In genomic region chr11:86815726-86816125, GRCh38 we compare ENCODE assay signal across 20 cellular contexts. TPM values are rescaled to one million over a fixed set of nuclear protein-coding genes. Genes with fewer than 3 reads are reported as not detected.
DNase-seq lines count a peak whose midpoint lies in the region; ATAC-seq and TF ChIP-seq lines count a peak whose summit lies in the region.
"Had no signal": no experiment of that assay in that cellular context is flagged by ENCODE, and none has a peak within 500 bp of the region (broad histone marks: within the 10 kb centered on the region; RNA-seq: fewer than 3 reads in every experiment).

No MANE protein-coding gene starts in this region.

- peaks cover 23% of the 10 kb centered on the region; the same call in 1 of the 2 replicates for H3F3A ChIP-seq in PC-9 (ENCODE audit: insufficient read depth, low read depth)

- H3K4me1 ChIP-seq in PC-9 (replicated peaks; ENCODE audit: insufficient read depth) (peaks cover 36% of the 10 kb centered on the region), duodenal mucosa (ENCODE audit: control insufficient read depth in 1 of 2, insufficient read depth in 2 of 2, low read length in 2 of 2) (peaks cover 0 to 8% of the 10 kb centered on the region in 2 donors), thoracic aorta (ENCODE audit: control insufficient read depth in 1 of 2, low read depth in 2 of 2) (peaks cover 20 to 51% of the 10 kb centered on the region in 2 donors), adrenal gland (replicated peaks in 1 of 2) (peaks cover 0 to 7% of the 10 kb centered on the region in 2 donors)

- H3K9ac ChIP-seq in duodenal mucosa (ENCODE audit: low read depth in 1 of 2, low read length in 2 of 2), result no peak overlapping the region

- BruUV-seq in PC-9 (replicated peaks; lab: Mats Ljungman, UMichigan), result TSS peak; percentile 25

- POLR2A ChIA-PET in PC-9 (lab: Charles Lee; ENCODE audit: unreplicated experiment), result no interaction called here

- no peaks in the 10 kb centered on the region for H3K9me3 ChIP-seq in PC-9 (ENCODE audit: insufficient read depth, low read depth)
- H3K9me3 ChIP-seq in duodenal mucosa (ENCODE audit: control insufficient read depth in 1 of 2, low read length in 2 of 2), result no peaks in the 10 kb centered on the region
- no peaks in the 10 kb centered on the region for H3K9me3 ChIP-seq in thoracic aorta
- no peaks in the 10 kb centered on the region for H3K9me3 ChIP-seq in adrenal gland (replicated peaks in 1 of 3)

- in situ Hi-C loops in GM13976 (cut with MboI; ENCODE audit: low sequenced_read_pairs, unreplicated experiment), result loop anchor here (5.0 to 25.0 kb wide), 3 partner anchors 203 to 953 kb away; partner anchors contain the start of gene CCDC83

- no peak for TF ChIP-seq POLR2A in adrenal gland (IDR thresholded peaks at IDR 0.05)

- peaks cover 22% of the 10 kb centered on the region for H3K4me1 Mint-ChIP-seq in neural crest cell
- H3K4me1 Mint-ChIP-seq: activated B cell treated with CpG ODN at 0.5 μM for 24 hours had no signal

- H3K27me3 Mint-ChIP-seq in neural crest cell (ENCODE audit: low read depth), result no peaks in the 10 kb centered on the region

- H4K20me1 ChIP-seq in PC-9 (ENCODE audit: insufficient read depth), result no peaks in the 10 kb centered on the region

- H3K79me2 ChIP-seq in PC-9 (ENCODE audit: low read depth), result 0 out of 2 replicates have a peak, but pooled peaks cover 3% of the 10 kb centered on the region

- ATAC-seq in thoracic aorta (ENCODE audit: insufficient number of reproducible peaks, low FRiP score, low read depth), result no peak
- no peak for ATAC-seq in GM19395 (IDR thresholded peaks at IDR 0.05; ENCODE audit: unreplicated experiment)
- ATAC-seq: activated CD8-positive, alpha-beta T cell treated with anti-CD3 and anti-CD28 coated beads for 36 hours; activated naive CD4-positive, alpha-beta T cell treated with anti-CD3 and anti-CD28 coated beads, Interleukin-2, amount 50 U/mL, for 72 hours; activated T-cell treated with anti-CD3 and anti-CD28 coated beads, Interleukin-2, amount 50 U/mL, for 4 hours; natural killer cell; stimulated activated naive CD8-positive, alpha-beta T cell treated with anti-CD3 and anti-CD28 coated beads, Interleukin-15, Interleukin-2, amounts not matched to agents 100 U/mL and 50 U/mL, for 24 hours had no signal

- 59 to 97% (median 97%) methylated on average over 2 of the region's 2 CpGs for WGBS in adrenal gland, 4 donors

- DNase-seq in PC-9 (no peak), neural crest cell (ENCODE audit: low read depth, low spot score) (no peak), thoracic aorta (ENCODE audit: low spot score) (no peak), GOT3 (lab: John Stamatoyannopoulos, UW) (no peak), adrenal gland (no peak), GM13976 (ENCODE audit: low spot score) (no peak)
- DNase-seq: activated B cell treated with CpG ODN at 0.5 μM for 24 hours; activated CD8-positive, alpha-beta T cell treated with anti-CD3 and anti-CD28 coated beads for 36 hours; activated T-cell treated with anti-CD3 and anti-CD28 coated beads, Interleukin-2, amount 50 U/mL, for 4 hours; dorsolateral prefrontal cortex; GDM1; natural killer cell; NCI-H1092; NCI-H69; retina; SIG-M5; stimulated activated naive CD8-positive, alpha-beta T cell treated with anti-CD3 and anti-CD28 coated beads, Interleukin-15, Interleukin-2, amounts not matched to agents 100 U/mL and 50 U/mL, for 24 hours had no signal

- H3K4me3 ChIP-seq in PC-9 (no peak overlapping the region), duodenal mucosa (ENCODE audit: low read depth in 1 of 2, low read length in 2 of 2) (no peak overlapping the region), thoracic aorta (no peak overlapping the region), adrenal gland (no peak overlapping the region)
- H3K4me3 ChIP-seq: dorsolateral prefrontal cortex had no signal

- H3K4me3 Mint-ChIP-seq in neural crest cell, result no peak overlapping the region
- H3K4me3 Mint-ChIP-seq: activated B cell treated with CpG ODN at 0.5 μM for 24 hours; activated CD8-positive, alpha-beta T cell treated with anti-CD3 and anti-CD28 coated beads for 36 hours; activated T-cell treated with anti-CD3 and anti-CD28 coated beads, Interleukin-2, amount 50 U/mL, for 4 hours; natural killer cell had no signal

- H2AFZ ChIP-seq in PC-9, result no peak overlapping the region

- 0 out of 2 replicates have a peak, but pooled peaks cover 4% of the 10 kb centered on the region for H3K36me3 ChIP-seq in PC-9 (ENCODE audit: low read depth)
- no peaks in the 10 kb centered on the region for H3K36me3 ChIP-seq in duodenal mucosa (ENCODE audit: control insufficient read depth in 1 of 2, insufficient read depth in 2 of 2, low read length in 2 of 2)
- H3K36me3 ChIP-seq in thoracic aorta, result no peaks in the 10 kb centered on the region
- H3K36me3 ChIP-seq in adrenal gland (replicated peaks in 1 of 2), result no peaks in the 10 kb centered on the region

- H3K27me3 ChIP-seq in PC-9 (ENCODE audit: insufficient read depth, low read depth) (no peaks in the 10 kb centered on the region), duodenal mucosa (ENCODE audit: control insufficient read depth in 1 of 2, insufficient read depth in 2 of 2, low read length in 2 of 2) (no peaks in the 10 kb centered on the region), thoracic aorta (replicated peaks; ENCODE audit: insufficient read depth) (no peaks in the 10 kb centered on the region), adrenal gland (no peaks in the 10 kb centered on the region)

- H3K27ac ChIP-seq in PC-9, result no peak overlapping the region
- H3K27ac ChIP-seq in duodenal mucosa (ENCODE audit: low read depth, low read length), result peak overlapping the region; percentile 17
- H3K27ac ChIP-seq in thoracic aorta, result peak overlapping the region; percentile 62 to 69
- H3K27ac ChIP-seq in adrenal gland, result peak overlapping the region in 2 of 5 donors; percentile 15 to 41

- H3K9me2 ChIP-seq in PC-9 (ENCODE audit: insufficient read depth), result no peaks in the 10 kb centered on the region

- no peaks in the 10 kb centered on the region for H3K9me3 Mint-ChIP-seq in neural crest cell
- H3K9me3 Mint-ChIP-seq: activated B cell treated with CpG ODN at 0.5 μM for 24 hours; activated CD8-positive, alpha-beta T cell treated with anti-CD3 and anti-CD28 coated beads for 36 hours; activated naive CD4-positive, alpha-beta T cell treated with anti-CD3 and anti-CD28 coated beads, Interleukin-2, amount 50 U/mL, for 72 hours; activated T-cell treated with anti-CD3 and anti-CD28 coated beads, Interleukin-2, amount 50 U/mL, for 4 hours; natural killer cell had no signal

- intact Hi-C loops in PC-9 (cut with micrococcal nuclease; ENCODE audit: unreplicated experiment), result loop anchor here (5.0 to 10.0 kb wide), 3 partner anchors 102 to 961 kb away; partner anchors contain the start of gene CCDC83
- intact Hi-C loops in adrenal gland (cut with DNase I), result loop anchor here in 1 of 2 donors (5.0 to 10.0 kb wide), 2 partner anchors 201 to 358 kb away; no protein-coding TSS in a partner anchor

- TF ChIP-seq CTCF in PC-9 (conservative IDR thresholded peaks at IDR 0.05) (no peak), neural crest cell (conservative IDR thresholded peaks at IDR 0.05) (no peak), thoracic aorta (IDR thresholded peaks at IDR 0.05) (no peak), adrenal gland (IDR thresholded peaks at IDR 0.05) (no peak), GM13976 (IDR thresholded peaks at IDR 0.05; ENCODE audit: borderline replicate concordance, control extremely low read depth, extremely low read depth, insufficient read depth, missing control alignments) (no peak)

- H3K27ac Mint-ChIP-seq in neural crest cell (ENCODE audit: unreplicated experiment), result peak overlapping the region; percentile 68
- H3K27ac Mint-ChIP-seq: activated B cell treated with CpG ODN at 0.5 μM for 24 hours; activated CD8-positive, alpha-beta T cell treated with anti-CD3 and anti-CD28 coated beads for 36 hours; activated naive CD4-positive, alpha-beta T cell treated with anti-CD3 and anti-CD28 coated beads, Interleukin-2, amount 50 U/mL, for 72 hours had no signal

- no peak overlapping the region for H3K4me2 ChIP-seq in PC-9

- CTCF ChIA-PET in PC-9 (lab: Charles Lee), result no interaction called here

- H3K36me3 Mint-ChIP-seq in neural crest cell (ENCODE audit: low read depth), result no peaks in the 10 kb centered on the region
- H3K36me3 Mint-ChIP-seq: activated naive CD4-positive, alpha-beta T cell treated with anti-CD3 and anti-CD28 coated beads, Interleukin-2, amount 50 U/mL, for 72 hours; natural killer cell had no signal

RNA-seq across cellular contexts. Expression of gene PRSS23, which starts 15.4 kb away (rescaled TPM):
- total RNA-seq in PC-9 (2021) (221 and 235 TPM in 2 replicates), neural crest cell (27.5 and 27.6 TPM in 2 replicates), thoracic aorta (100 to 1,000 TPM in 1 of 2 donors, 10 to 100 TPM in 1; 90.3 to 253 TPM), adrenal gland (10 to 100 TPM; 16.2 to 49.4 (median 41.4) TPM)
- polyA plus RNA-seq in adrenal gland, result 10 to 100 TPM in 1 of 3 donors, 1 to 10 TPM in 2; 5.1 to 27.7 (median 9.5) TPM
- total RNA-seq: activated B cell treated with CpG ODN at 0.5 μM for 24 hours had no signal
